Comparison of ENCODE assay signal across 16 cellular contexts in genomic region chr3:146157325-146158060, GRCh38. TPM values are rescaled to one million over a fixed set of nuclear protein-coding genes. Genes with fewer than 3 reads are reported as not detected.
DNase-seq lines count a peak whose midpoint lies in the region; ATAC-seq and TF ChIP-seq lines count a peak whose summit lies in the region.
"Had no signal": no experiment of that assay in that cellular context is flagged by ENCODE, and none has a peak within 500 bp of the region (broad histone marks: within the 10 kb centered on the region; RNA-seq: fewer than 3 reads in every experiment).

No MANE protein-coding gene starts in this region.

- POLR2A ChIA-PET in MCF 10A (lab: Yijun Ruan, JAX), result interaction anchor here (0.6 to 5.6 kb wide), 17 partner anchors 8 to 387 kb away, joined by 3 to 54 read pairs (median 5); partner anchors contain the start of gene PLSCR1

- H3K4me1 Mint-ChIP-seq in MCF 10A (ENCODE audit: insufficient read depth, unreplicated experiment) (peaks cover 17% of the 10 kb centered on the region), endodermal cell (peaks cover 33% of the 10 kb centered on the region), nephron (peaks cover 66% of the 10 kb centered on the region)
- H3K4me1 Mint-ChIP-seq in activated T-cell treated with anti-CD3 and anti-CD28 coated beads, Interleukin-2, amount 50 U/mL, for 72 hours (ENCODE audit: low read depth), result peaks cover 10% of the 10 kb centered on the region

- H3K27me3 ChIP-seq in breast epithelium (no peaks in the 10 kb centered on the region), endodermal cell (ENCODE audit: control insufficient read depth, insufficient read depth, low read length, poor library complexity, severe bottlenecking) (no peaks in the 10 kb centered on the region), upper lobe of left lung (no peaks in the 10 kb centered on the region), foreskin keratinocyte (no peaks in the 10 kb centered on the region)
- H3K27me3 ChIP-seq: ovary had no signal

- H3K9me3 ChIP-seq in breast epithelium (no peaks in the 10 kb centered on the region), endodermal cell (ENCODE audit: control insufficient read depth, low read length) (no peaks in the 10 kb centered on the region), upper lobe of left lung (no peaks in the 10 kb centered on the region)
- H3K9me3 ChIP-seq: ovary had no signal

- H3K27me3 Mint-ChIP-seq in MCF 10A (ENCODE audit: insufficient read depth, unreplicated experiment), result no peaks in the 10 kb centered on the region
- H3K27me3 Mint-ChIP-seq in endodermal cell (ENCODE audit: insufficient read depth), result peaks cover 10% of the 10 kb centered on the region
- H3K27me3 Mint-ChIP-seq in nephron (ENCODE audit: low read depth), result no peaks in the 10 kb centered on the region
- peaks cover 49% of the 10 kb centered on the region for H3K27me3 Mint-ChIP-seq in activated T-cell treated with anti-CD3 and anti-CD28 coated beads, Interleukin-2, amount 50 U/mL, for 72 hours (ENCODE audit: low read depth)

- peak overlapping the region; percentile 86 for H3K27ac Mint-ChIP-seq in MCF 10A (ENCODE audit: low read depth, unreplicated experiment)
- no peak overlapping the region for H3K27ac Mint-ChIP-seq in endodermal cell
- peak overlapping the region; percentile 62 to 98 (median 90) for H3K27ac Mint-ChIP-seq in nephron
- H3K27ac Mint-ChIP-seq in activated T-cell treated with anti-CD3 and anti-CD28 coated beads, Interleukin-2, amount 50 U/mL, for 72 hours, result no peak overlapping the region

- intact Hi-C loops in MCF 10A (cut with micrococcal nuclease) (no loop called here), breast epithelium (cut with DNase I; ENCODE audit: low total_unique reads) (no loop called here)

- no TSS peak for BruUV-seq in MCF 10A (replicated peaks; lab: Mats Ljungman, UMichigan)

- DNase-seq in MCF 10A (ENCODE audit: unreplicated experiment) (peak; percentile 30), breast epithelium (ENCODE audit: low spot score in 2 of 2) (no peak), endodermal cell (no peak), upper lobe of left lung (no peak), CD1c-positive myeloid dendritic cell (ENCODE audit: extremely low spot score) (no peak), foreskin keratinocyte (no peak)
- no peak for DNase-seq in activated T-cell treated with anti-CD3 and anti-CD28 coated beads, Interleukin-2, amount 50 U/mL, for 72 hours
- DNase-seq: 8988T; activated T-cell treated with anti-CD3 and anti-CD28 coated beads, Interleukin-2, amount 50 U/mL, for 4 hours; cerebellar nuclear complex; DMS153; NCI-H524; ovary; SHP77 treated with DMSO at 0.1 percent for 48 hours; WERI-Rb-1 had no signal

- TF ChIP-seq CTCF in MCF 10A (IDR thresholded peaks at IDR 0.05; ENCODE audit: unreplicated experiment), result no peak
- TF ChIP-seq CTCF in breast epithelium (IDR thresholded peaks at IDR 0.05), result no peak
- no peak for TF ChIP-seq CTCF in endodermal cell (conservative IDR thresholded peaks at IDR 0.05)
- no peak for TF ChIP-seq CTCF in nephron (IDR thresholded peaks at IDR 0.05; ENCODE audit: unreplicated experiment in 3 of 3)
- TF ChIP-seq CTCF in upper lobe of left lung (IDR thresholded peaks at IDR 0.05), result no peak
- TF ChIP-seq CTCF in foreskin keratinocyte (conservative IDR thresholded peaks at IDR 0.05), result no peak

- H3K36me3 Mint-ChIP-seq in MCF 10A (ENCODE audit: insufficient read depth, unreplicated experiment), result no peaks in the 10 kb centered on the region
- H3K36me3 Mint-ChIP-seq in endodermal cell (ENCODE audit: low read depth), result no peaks in the 10 kb centered on the region
- H3K36me3 Mint-ChIP-seq in nephron (ENCODE audit: low read depth), result peaks cover 9% of the 10 kb centered on the region
- no peaks in the 10 kb centered on the region for H3K36me3 Mint-ChIP-seq in activated T-cell treated with anti-CD3 and anti-CD28 coated beads, Interleukin-2, amount 50 U/mL, for 72 hours (ENCODE audit: insufficient read depth in 2 of 2)

- no peaks in the 10 kb centered on the region for H3K9me3 Mint-ChIP-seq in MCF 10A (ENCODE audit: unreplicated experiment)
- no peaks in the 10 kb centered on the region for H3K9me3 Mint-ChIP-seq in endodermal cell
- no peaks in the 10 kb centered on the region for H3K9me3 Mint-ChIP-seq in nephron
- no peaks in the 10 kb centered on the region for H3K9me3 Mint-ChIP-seq in activated T-cell treated with anti-CD3 and anti-CD28 coated beads, Interleukin-2, amount 50 U/mL, for 72 hours
- H3K9me3 Mint-ChIP-seq: activated T-cell treated with anti-CD3 and anti-CD28 coated beads, Interleukin-2, amount 50 U/mL, for 4 hours had no signal

- no peak overlapping the region for H3K9ac ChIP-seq in endodermal cell (ENCODE audit: extremely low read depth, low read length, poor library complexity, severe bottlenecking)

- peak overlapping the region; percentile 86 for H3K4me3 Mint-ChIP-seq in MCF 10A (ENCODE audit: unreplicated experiment)
- H3K4me3 Mint-ChIP-seq in endodermal cell, result no peak overlapping the region
- H3K4me3 Mint-ChIP-seq in nephron, result peak overlapping the region; percentile 77 to 97 (median 93)
- no peak overlapping the region for H3K4me3 Mint-ChIP-seq in activated T-cell treated with anti-CD3 and anti-CD28 coated beads, Interleukin-2, amount 50 U/mL, for 72 hours
- H3K4me3 Mint-ChIP-seq: activated T-cell treated with anti-CD3 and anti-CD28 coated beads, Interleukin-2, amount 50 U/mL, for 4 hours had no signal

- TF ChIP-seq EP300 in upper lobe of left lung (IDR thresholded peaks at IDR 0.05), result no peak

- WGBS in endodermal cell (ENCODE audit: insufficient coverage in 1 of 2, insufficient read length in 1 of 2), 2 experiments, result 97% methylated on average over 2 of the region's 2 CpGs; no CpG with 5 or more reads in 1 of the 2 experiments
- WGBS in upper lobe of left lung, 2 donors, result 68 to 70% methylated on average over 2 of the region's 2 CpGs

- H3K27ac ChIP-seq in breast epithelium (peak overlapping the region in 1 of 2 donors; percentile 3), endodermal cell (ENCODE audit: low read depth, low read length) (no peak overlapping the region), upper lobe of left lung (peak overlapping the region; percentile 42 to 96 (median 74)), foreskin keratinocyte (no peak overlapping the region)
- H3K27ac ChIP-seq: WERI-Rb-1 had no signal

- TF ChIP-seq POLR2A in breast epithelium (IDR thresholded peaks at IDR 0.05) (no peak), upper lobe of left lung (IDR thresholded peaks at IDR 0.05) (no peak)

- no peak for ATAC-seq in upper lobe of left lung (ENCODE audit: low FRiP score in 2 of 2)
- ATAC-seq in activated T-cell treated with anti-CD3 and anti-CD28 coated beads, Interleukin-2, amount 50 U/mL, for 72 hours (replicated peaks in 1 of 2), result no peak
- no peak for ATAC-seq in foreskin keratinocyte
- ATAC-seq: activated T-cell treated with anti-CD3 and anti-CD28 coated beads, Interleukin-2, amount 50 U/mL, for 4 hours had no signal

- no peaks in the 10 kb centered on the region for H3K36me3 ChIP-seq in breast epithelium
- peaks cover 3% of the 10 kb centered on the region for H3K36me3 ChIP-seq in endodermal cell (ENCODE audit: control insufficient read depth, insufficient read depth, low read length)
- H3K36me3 ChIP-seq in upper lobe of left lung, result no peaks in the 10 kb centered on the region
- H3K36me3 ChIP-seq: ovary had no signal

- CTCF ChIA-PET in MCF 10A (lab: Yijun Ruan, JAX), result interaction anchor here (0.7 to 4.4 kb wide), 8 partner anchors 9 to 170 kb away, joined by 3 to 27 read pairs (median 3); no protein-coding TSS in a partner anchor

- peaks cover 0 to 12% of the 10 kb centered on the region in 2 donors for H3K4me1 ChIP-seq in breast epithelium
- H3K4me1 ChIP-seq in endodermal cell (ENCODE audit: control insufficient read depth, insufficient read depth, low read length), result no peaks in the 10 kb centered on the region
- H3K4me1 ChIP-seq in upper lobe of left lung, result peaks cover 10 to 33% (median 22%) of the 10 kb centered on the region in 4 donors
- no peaks in the 10 kb centered on the region for H3K4me1 ChIP-seq in foreskin keratinocyte

- no peak overlapping the region for H3K4me3 ChIP-seq in breast epithelium
- peak overlapping the region; percentile 85 for H3K4me3 ChIP-seq in endodermal cell (ENCODE audit: low read length)
- no peak overlapping the region for H3K4me3 ChIP-seq in upper lobe of left lung

RNA-seq across cellular contexts. Expression of gene PLOD2, which starts 3.5 kb away (rescaled TPM):
- total RNA-seq in MCF 10A (2022) (109 and 149 TPM in 2 replicates), breast epithelium (10 to 100 TPM; 33.2 to 71.5 (median 35.7) TPM), endodermal cell (10 to 100 TPM; 37.9 to 65.5 TPM), upper lobe of left lung (10 to 100 TPM in 5 of 6 donors, 1 to 10 TPM in 1; 6.8 to 30.7 (median 18.1) TPM), foreskin keratinocyte (13.5 and 22.9 TPM in 2 replicates)
- 35.4 TPM for polyA plus RNA-seq in endodermal cell (2013, experiment 1 of 2)
- polyA plus RNA-seq in endodermal cell (2013, experiment 2 of 2), result 40.9 TPM
- total RNA-seq in activated T-cell treated with anti-CD3 and anti-CD28 coated beads, Interleukin-2, amount 50 U/mL, for 72 hours, result under 1 TPM; 0.17 to 0.90 TPM
- 4.6 and 9.1 TPM in 2 replicates for polyA plus RNA-seq in foreskin keratinocyte

Comparison
In these comparisons a context has a peak if more than half of its experiments do, and no peak if none do; other contexts are left out.
1. H3K27ac Mint-ChIP-seq: peak in MCF 10A (single experiment) and nephron (3 of 3); none in endodermal cell (single experiment) and activated T-cell treated with anti-CD3 and anti-CD28 coated beads, Interleukin-2, amount 50 U/mL, for 72 hours (single experiment).
2. H3K4me3 Mint-ChIP-seq: peak in MCF 10A (single experiment) and nephron (3 of 3); none in endodermal cell (single experiment) and activated T-cell treated with anti-CD3 and anti-CD28 coated beads, Interleukin-2, amount 50 U/mL, for 72 hours (0 of 2).
3. H3K27ac ChIP-seq: peak in upper lobe of left lung (4 of 4); none in endodermal cell (single experiment) and foreskin keratinocyte (single experiment).